1 cellular context compared by ENCODE assay signal in the genomic region with DNA sequence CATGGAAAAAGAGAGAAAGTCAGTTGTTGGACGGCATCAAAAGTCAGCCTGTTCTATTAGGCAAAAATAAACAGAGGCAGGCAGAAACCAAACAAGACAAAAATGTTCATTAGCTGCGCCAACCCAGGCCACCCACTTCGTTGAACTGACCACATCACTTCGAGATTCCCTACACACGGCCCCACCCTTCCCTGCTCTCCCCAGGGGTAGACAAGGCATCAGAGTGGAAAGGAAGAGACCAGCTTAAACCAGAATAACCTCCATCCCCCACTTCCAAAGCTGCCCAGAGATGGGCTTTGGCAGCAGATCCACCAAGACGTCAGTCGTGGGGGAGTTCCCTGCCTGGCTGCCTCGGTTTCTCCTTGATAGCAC.
TF ChIP-seq lines count a peak whose summit lies in the region.

No MANE protein-coding gene starts in this region.

TF ChIP-seq in GM23338, 12 proteins besides CTCF, POLR2A, EP300 and RAD21 (continued from another document):
- no peak for TF ChIP-seq EZH2phosphoT487 (IDR thresholded peaks at IDR 0.05; ENCODE audit: unreplicated experiment)
- no peak for TF ChIP-seq ZNF114 (CRISPR knock-in tag; IDR thresholded peaks at IDR 0.05)
